In the genomic region with DNA sequence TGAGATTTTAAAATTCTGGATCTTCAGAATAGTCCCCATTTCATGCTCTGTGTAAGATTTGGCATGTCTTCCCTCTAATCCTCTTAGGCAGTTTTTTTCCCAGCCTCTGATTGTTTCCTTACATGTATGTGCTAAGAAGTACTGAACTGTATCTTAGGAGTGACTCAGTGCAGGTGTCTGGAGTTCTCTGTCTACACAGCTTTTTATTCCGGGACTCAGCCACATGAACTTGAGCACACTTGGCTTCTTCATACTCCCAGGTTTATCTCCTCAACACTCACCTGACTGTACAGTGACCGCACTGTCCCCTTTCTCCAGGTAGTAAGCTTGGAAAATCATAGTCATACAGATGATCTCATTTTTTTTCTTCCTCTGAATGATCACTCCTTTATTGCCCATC, we compare ENCODE assay signal across 20 cellular contexts. TPM values are rescaled to one million over a fixed set of nuclear protein-coding genes. Genes with fewer than 3 reads are reported as not detected.
"Had no signal": no experiment of that assay in that cellular context is flagged by ENCODE, and none has a peak within 500 bp of the region (broad histone marks: within the 10 kb centered on the region; RNA-seq: fewer than 3 reads in every experiment).

No MANE protein-coding gene starts in this region.

- H3K4me3 ChIP-seq: body of pancreas, esophagus squamous epithelium, stomach, thoracic aorta had no signal

- H3K4me1 ChIP-seq: body of pancreas, esophagus squamous epithelium, parathyroid adenoma, stomach had no signal

- H3K9me3 ChIP-seq: body of pancreas, esophagus squamous epithelium had no signal

- H3K27me3 ChIP-seq: body of pancreas had no signal

- H3K27ac ChIP-seq: body of pancreas, esophagus squamous epithelium, parathyroid adenoma, stomach, thoracic aorta, VCaP had no signal

- H3K36me3 ChIP-seq: esophagus squamous epithelium, stomach, thoracic aorta had no signal

- ATAC-seq: activated CD8-positive, alpha-beta T cell treated with anti-CD3 and anti-CD28 coated beads, Interleukin-2, amount 10 ng/mL, durations not matched to agents 7 days and 5 days; activated naive CD8-positive, alpha-beta T cell treated with anti-CD3 and anti-CD28 coated beads, Interleukin-2, amount 50 U/mL, for 24 hours; body of pancreas; naive thymus-derived CD4-positive, alpha-beta T cell; right cardiac atrium; T-cell had no signal

- DNase-seq: activated CD4-positive, alpha-beta T cell treated with anti-CD3 and anti-CD28 coated beads for 4 hours; activated CD8-positive, alpha-beta memory T cell treated with anti-CD3 and anti-CD28 coated beads, Interleukin-2, amount 50 U/mL, for 48 hours; activated CD8-positive, alpha-beta T cell treated with anti-CD3 and anti-CD28 coated beads, Interleukin-2, amount 10 ng/mL, durations not matched to agents 7 days and 5 days; activated naive CD4-positive, alpha-beta T cell treated with Interleukin-2 at 50 U/mL for 16 hours; activated naive CD8-positive, alpha-beta T cell treated with anti-CD3 and anti-CD28 coated beads, Interleukin-2, amount 50 U/mL, for 24 hours; body of pancreas; endodermal cell; esophagus squamous epithelium; kidney; naive thymus-derived CD4-positive, alpha-beta T cell; right cardiac atrium; small intestine; stomach; T-cell; T1000 had no signal

RNA-seq across cellular contexts. Expression of a gene that starts 50.7 kb away (rescaled TPM):
- total RNA-seq: activated CD8-positive, alpha-beta T cell treated with anti-CD3 and anti-CD28 coated beads, Interleukin-2, amount 10 ng/mL, durations not matched to agents 7 days and 5 days; activated T-helper 1 cell treated with anti-CD3 and anti-CD28 coated beads, Interleukin-12 subunit alpha, Interleukin-12 subunit beta, Interleukin-2, Interleukin-4 antibody, amounts not matched to agents 30 ng/mL and 10 ng/mL and 1 ng/mL, durations not matched to agents 14 hours and 24 hours and 36 hours; esophagus squamous epithelium; lung microvascular endothelial cell; naive thymus-derived CD4-positive, alpha-beta T cell; T-cell; thoracic aorta had no signal
